ENCODE assay signal across 1 cellular context in the genomic region with DNA sequence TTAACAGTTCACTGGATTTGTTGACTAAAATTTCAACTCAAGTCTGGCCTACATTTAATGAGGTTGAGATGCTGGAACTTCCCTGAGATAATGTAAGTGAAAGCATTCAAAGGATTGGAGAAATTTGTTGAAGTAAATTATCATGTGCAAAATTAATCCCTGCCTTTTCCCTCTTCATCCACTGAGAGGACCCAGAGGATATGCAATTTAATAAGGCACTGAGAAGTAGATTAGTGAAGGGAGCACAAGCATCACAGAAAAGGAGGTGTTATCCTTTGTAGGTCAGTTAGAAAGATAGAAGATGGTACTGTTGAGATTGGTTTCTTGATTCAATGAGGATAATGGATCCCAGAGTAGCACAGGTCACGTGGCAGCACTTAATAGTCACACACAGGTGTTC.
TF ChIP-seq lines count a peak whose summit lies in the region.

No MANE protein-coding gene starts in this region.

TF ChIP-seq in GM12878, 131 proteins besides CTCF, POLR2A, EP300 and RAD21 (continued from another document):
- TF ChIP-seq, protein P1, sequence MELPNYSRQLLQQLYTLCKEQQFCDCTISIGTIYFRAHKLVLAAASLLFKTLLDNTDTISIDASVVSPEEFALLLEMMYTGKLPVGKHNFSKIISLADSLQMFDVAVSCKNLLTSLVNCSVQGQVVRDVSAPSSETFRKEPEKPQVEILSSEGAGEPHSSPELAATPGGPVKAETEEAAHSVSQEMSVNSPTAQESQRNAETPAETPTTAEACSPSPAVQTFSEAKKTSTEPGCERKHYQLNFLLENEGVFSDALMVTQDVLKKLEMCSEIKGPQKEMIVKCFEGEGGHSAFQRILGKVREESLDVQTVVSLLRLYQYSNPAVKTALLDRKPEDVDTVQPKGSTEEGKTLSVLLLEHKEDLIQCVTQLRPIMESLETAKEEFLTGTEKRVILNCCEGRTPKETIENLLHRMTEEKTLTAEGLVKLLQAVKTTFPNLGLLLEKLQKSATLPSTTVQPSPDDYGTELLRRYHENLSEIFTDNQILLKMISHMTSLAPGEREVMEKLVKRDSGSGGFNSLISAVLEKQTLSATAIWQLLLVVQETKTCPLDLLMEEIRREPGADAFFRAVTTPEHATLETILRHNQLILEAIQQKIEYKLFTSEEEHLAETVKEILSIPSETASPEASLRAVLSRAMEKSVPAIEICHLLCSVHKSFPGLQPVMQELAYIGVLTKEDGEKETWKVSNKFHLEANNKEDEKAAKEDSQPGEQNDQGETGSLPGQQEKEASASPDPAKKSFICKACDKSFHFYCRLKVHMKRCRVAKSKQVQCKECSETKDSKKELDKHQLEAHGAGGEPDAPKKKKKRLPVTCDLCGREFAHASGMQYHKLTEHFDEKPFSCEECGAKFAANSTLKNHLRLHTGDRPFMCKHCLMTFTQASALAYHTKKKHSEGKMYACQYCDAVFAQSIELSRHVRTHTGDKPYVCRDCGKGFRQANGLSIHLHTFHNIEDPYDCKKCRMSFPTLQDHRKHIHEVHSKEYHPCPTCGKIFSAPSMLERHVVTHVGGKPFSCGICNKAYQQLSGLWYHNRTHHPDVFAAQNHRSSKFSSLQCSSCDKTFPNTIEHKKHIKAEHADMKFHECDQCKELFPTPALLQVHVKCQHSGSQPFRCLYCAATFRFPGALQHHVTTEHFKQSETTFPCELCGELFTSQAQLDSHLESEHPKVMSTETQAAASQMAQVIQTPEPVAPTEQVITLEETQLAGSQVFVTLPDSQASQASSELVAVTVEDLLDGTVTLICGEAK (IDR thresholded peaks at IDR 0.05; ENCODE audit: borderline replicate concordance) = no peak
- no peak for TF ChIP-seq ETV6 (conservative IDR thresholded peaks at IDR 0.05 in 1 of 2, IDR thresholded peaks at IDR 0.05 in 1 of 2; ENCODE audit: borderline replicate concordance in 1 of 2, low read depth in 1 of 2)
- no peak for TF ChIP-seq WRNIP1 (IDR thresholded peaks at IDR 0.05; ENCODE audit: borderline replicate concordance, low read depth, low read length)
- TF ChIP-seq FOXM1 (IDR thresholded peaks at IDR 0.05; ENCODE audit: low read depth, low read length) = no peak
